In genomic region chr7:6271091-6271658, GRCh38 we compare ENCODE assay signal across 8 cellular contexts. TPM values are rescaled to one million over a fixed set of nuclear protein-coding genes. Genes with fewer than 3 reads are reported as not detected.
A peak's percentile ranks its signal among the peaks of the same experiment; 100 is the strongest.
DNase-seq lines count a peak whose midpoint lies in the region; ATAC-seq, FAIRE-seq and TF ChIP-seq lines count a peak whose summit lies in the region.

No MANE protein-coding gene starts in this region.

- H3K9me2 ChIP-seq in OCI-LY7 (ENCODE audit: insufficient read depth, low read length): no peaks in the 10 kb centered on the region

- no peaks in the 10 kb centered on the region for H3K79me2 ChIP-seq in OCI-LY7 (ENCODE audit: insufficient read depth, low read depth, low read length)

- peak; percentile 73 for DNase-seq in AG08396 (ENCODE audit: low spot score)
- DNase-seq in GM19239 (ENCODE audit: insufficient read length, low spot score): peak; percentile 30
- no peak for DNase-seq in OCI-LY7 (ENCODE audit: low spot score)
- peak; percentile 32 for DNase-seq in activated naive CD4-positive, alpha-beta T cell treated with anti-CD3 and anti-CD28 coated beads, Interleukin-2, amount 50 U/mL, for 16 hours
- peak; percentile 72 for DNase-seq in globus pallidus (ENCODE audit: low spot score)
- DNase-seq in ureter (ENCODE audit: low spot score): peak; percentile 54

- POLR2A ChIA-PET in OCI-LY7 (lab: Charles Lee): interaction anchor here (0.6 kb wide), 1 partner anchor 16 kb away, joined by 3 read pairs; no protein-coding TSS in a partner anchor

- peak; percentile 47; the same call in 1 of the 2 replicates for TF ChIP-seq CTCF in OCI-LY7 (conservative IDR thresholded peaks at IDR 0.05; ENCODE audit: low read length)

- H3K27ac ChIP-seq in OCI-LY7 (ENCODE audit: low read depth, low read length, poor library complexity, severe bottlenecking): no peak overlapping the region

- FAIRE-seq in GM19239 (lab: Jason Lieb, UNC): no peak

- H3K4me3 ChIP-seq in OCI-LY7 (ENCODE audit: low read depth, low read length, poor library complexity, severe bottlenecking) (peak overlapping the region; percentile 70), neuron (ENCODE audit: low read length) (peak overlapping the region; percentile 99)

- H4K20me1 ChIP-seq in OCI-LY7 (ENCODE audit: insufficient read depth, low read length): no peaks in the 10 kb centered on the region

- H3K4me1 ChIP-seq in OCI-LY7 (ENCODE audit: insufficient read depth, low read length, poor library complexity, severe bottlenecking) (peaks cover 17% of the 10 kb centered on the region), neuron (ENCODE audit: insufficient read depth, low read length) (peaks cover 18% of the 10 kb centered on the region)

- peak overlapping the region; percentile 71 for H3K4me2 ChIP-seq in OCI-LY7 (ENCODE audit: low read length)

- H2AFZ ChIP-seq in OCI-LY7 (ENCODE audit: low read length) (no peak overlapping the region; the same call in 1 of the 2 replicates), neuron (ENCODE audit: low read depth, low read length) (peak overlapping the region; percentile 65)

- intact Hi-C loops in OCI-LY7 (cut with micrococcal nuclease; ENCODE audit: unreplicated experiment): no loop called here

- BruUV-seq in OCI-LY7 (replicated peaks; lab: Mats Ljungman, UMichigan): no TSS peak

- ATAC-seq in HG02981 (IDR thresholded peaks at IDR 0.05; ENCODE audit: unreplicated experiment): no peak

- H3K36me3 ChIP-seq in OCI-LY7 (ENCODE audit: insufficient read depth, low read length): no peaks in the 10 kb centered on the region
- no peaks in the 10 kb centered on the region for H3K36me3 ChIP-seq in neuron (ENCODE audit: insufficient read depth, low read length)

- CTCF ChIA-PET in OCI-LY7 (lab: Charles Lee; ENCODE audit: unreplicated experiment): no interaction called here

- H3K9me3 ChIP-seq in OCI-LY7 (ENCODE audit: low read length) (no peaks in the 10 kb centered on the region), neuron (ENCODE audit: low read length) (no peaks in the 10 kb centered on the region)

- H3K27me3 ChIP-seq in neuron (ENCODE audit: insufficient read depth, low read length): peaks cover 4% of the 10 kb centered on the region

RNA-seq across cellular contexts. Expression of gene CYTH3, which starts 1.2 kb away (rescaled TPM):
- total RNA-seq in OCI-LY7 (2014; rRNA removed; shearing (Covaris generic)): 3.3 and 3.7 TPM in 2 replicates
- total RNA-seq in OCI-LY7 (2022) (4.7 and 5.0 TPM in 2 replicates), ureter (14.9 TPM)
